In genomic region chr14:23578560-23579310, GRCh38 we compare ENCODE assay signal across 8 cellular contexts. TPM values are rescaled to one million over a fixed set of nuclear protein-coding genes. Genes with fewer than 3 reads are reported as not detected.
DNase-seq lines count a peak whose midpoint lies in the region; ATAC-seq and TF ChIP-seq lines count a peak whose summit lies in the region.

TSS of gene JPH4 (minus strand) at chr14:23578790. CDS start at chr14:23577453, 1,337 bp downstream.

- ATAC-seq in left colon (no peak), gastrocnemius medialis (no peak)

- no peaks in the 10 kb centered on the region for H3K36me3 ChIP-seq in gastrocnemius medialis

- no peak within 1 kb of the TSS for H3K27ac ChIP-seq in gastrocnemius medialis

- DNase-seq in NCI-H510A treated with DMSO at 0.1 percent for 48 hours (lab: John Stamatoyannopoulos, UW): peak; percentile 2
- peak; percentile 31 for DNase-seq in glomerular visceral epithelial cell (ENCODE audit: extremely low spot score)
- DNase-seq in posterior vena cava (ENCODE audit: low spot score): peak; percentile 69
- DNase-seq in RPMI8226: no peak
- no peak for DNase-seq in left colon
- DNase-seq in gastrocnemius medialis: no peak
- no peak for DNase-seq in SW 1271 (lab: John Stamatoyannopoulos, UW)

- in situ Hi-C loops in gastrocnemius medialis (cut with MboI; ENCODE audit: low sequenced_read_pairs in 4 of 4): no loop called here

- no peak for TF ChIP-seq POLR2A in gastrocnemius medialis (IDR thresholded peaks at IDR 0.05)

- no peaks in the 10 kb centered on the region for H3K4me1 ChIP-seq in gastrocnemius medialis

- H3K9me3 ChIP-seq in gastrocnemius medialis: no peaks in the 10 kb centered on the region

- TF ChIP-seq CTCF in GM12875 (IDR thresholded peaks at IDR 0.05; ENCODE audit: borderline replicate concordance, insufficient read depth, low read depth, low read length) (no peak), gastrocnemius medialis (IDR thresholded peaks at IDR 0.05 in 4 of 5, conservative IDR thresholded peaks at IDR 0.05 in 1 of 5) (no peak)

- peak within 1 kb of the TSS; percentile 43 for H3K4me3 ChIP-seq in GM12875 (ENCODE audit: low read depth, low read length)
- H3K4me3 ChIP-seq in gastrocnemius medialis: peak within 1 kb of the TSS in 1 of 4 donors; percentile 24

- intact Hi-C loops in posterior vena cava (cut with DNase I): no loop called here
- intact Hi-C loops in left colon (cut with DNase I, micrococcal nuclease): no loop called here
- intact Hi-C loops in gastrocnemius medialis (cut with DNase I; ENCODE audit: low total_unique reads): no loop called here

- peaks cover 44 to 58% (median 53%) of the 10 kb centered on the region in 3 donors for H3K27me3 ChIP-seq in gastrocnemius medialis

RNA-seq across cellular contexts. Expression of gene JPH4, which starts in this region (rescaled TPM):
- total RNA-seq in posterior vena cava (1 to 10 TPM; 4.3 to 5.6 TPM), left colon (under 1 TPM; 0.21 to 0.84 TPM), gastrocnemius medialis (under 1 TPM in 1 of 4 donors, not detected in 3; 0.09 TPM)

Comparison
In these comparisons a context has a peak if more than half of its experiments do, and no peak if none do; other contexts are left out.
1. DNase-seq: peak in NCI-H510A treated with DMSO at 0.1 percent for 48 hours (single experiment), glomerular visceral epithelial cell (single experiment) and posterior vena cava (single experiment); none in RPMI8226 (single experiment), left colon (0 of 2), gastrocnemius medialis (0 of 2) and SW 1271 (0 of 2).